8 cellular contexts compared by ENCODE assay signal in genomic region chr3:170128259-170128976, GRCh38. TPM values are rescaled to one million over a fixed set of nuclear protein-coding genes. Genes with fewer than 3 reads are reported as not detected.
DNase-seq lines count a peak whose midpoint lies in the region; ATAC-seq, FAIRE-seq and TF ChIP-seq lines count a peak whose summit lies in the region.

No MANE protein-coding gene starts in this region.

- peaks cover 15% of the 10 kb centered on the region for H3K4me1 Mint-ChIP-seq in activated CD4-positive, alpha-beta T cell treated with anti-CD3 and anti-CD28 coated beads, Interleukin-2, amount 10 ng/mL, durations not matched to agents 24 days and 14 days

- no peaks in the 10 kb centered on the region for H4K20me1 ChIP-seq in HepG2 (ENCODE audit: insufficient read depth, low read length)

- peak overlapping the region; percentile 64 for H3K27ac Mint-ChIP-seq in activated CD4-positive, alpha-beta T cell treated with anti-CD3 and anti-CD28 coated beads, Interleukin-2, amount 10 ng/mL, durations not matched to agents 24 days and 14 days

- no peak overlapping the region for H3K27ac ChIP-seq in HepG2 (ENCODE audit: extremely low read length, insufficient read depth, low read length)

- POLR2A ChIA-PET in HepG2 (lab: Yijun Ruan, JAX): no interaction called here

- no peaks in the 10 kb centered on the region for H3K27me3 ChIP-seq in HepG2 (ENCODE audit: control insufficient read depth in 1 of 2, insufficient read depth in 2 of 2, low read length in 2 of 2)

- H3K4me3 ChIP-seq in HepG2 (replicated peaks in 1 of 3; ENCODE audit: insufficient read depth in 1 of 3, low read depth in 2 of 3, low read length in 3 of 3): no peak overlapping the region

- intact Hi-C loops in activated CD4-positive, alpha-beta T cell treated with anti-CD3 and anti-CD28 coated beads, Interleukin-2, amount 10 ng/mL, durations not matched to agents 24 days and 14 days (cut with micrococcal nuclease): no loop called here
- intact Hi-C loops in HepG2 (cut with micrococcal nuclease; ENCODE audit: unreplicated experiment): no loop called here

- no peak for TF ChIP-seq RAD21 in HepG2 (CRISPR knock-in tag; IDR thresholded peaks at IDR 0.05)

- peaks cover 9 to 45% of the 10 kb centered on the region in 2 experiments for H3K36me3 ChIP-seq in HepG2 (replicated peaks in 1 of 2; ENCODE audit: control insufficient read depth in 1 of 2, insufficient read depth in 2 of 2, low read length in 2 of 2)

- TF ChIP-seq EP300 in HepG2 (IDR thresholded peaks at IDR 0.05; ENCODE audit: low read depth in 2 of 2, low read length in 2 of 2) (no peak), HepG2 (CRISPR knock-in tag; IDR thresholded peaks at IDR 0.05; ENCODE audit: borderline replicate concordance) (no peak)

- H3K27me3 Mint-ChIP-seq in activated CD4-positive, alpha-beta T cell treated with anti-CD3 and anti-CD28 coated beads, Interleukin-2, amount 10 ng/mL, durations not matched to agents 24 days and 14 days: no peaks in the 10 kb centered on the region

- no peak overlapping the region for H2AFZ ChIP-seq in HepG2 (ENCODE audit: low read length)

- H3K4me3 Mint-ChIP-seq in activated CD4-positive, alpha-beta T cell treated with anti-CD3 and anti-CD28 coated beads, Interleukin-2, amount 10 ng/mL, durations not matched to agents 24 days and 14 days: peak overlapping the region; percentile 11

- no peak for TF ChIP-seq POLR2A in HepG2 (IDR thresholded peaks at IDR 0.05; ENCODE audit: insufficient read depth in 1 of 2, low read depth in 2 of 2, low read length in 2 of 2)

- H3K9me3 ChIP-seq in HepG2 (ENCODE audit: low read length): no peaks in the 10 kb centered on the region

- ATAC-seq in HG02870 (IDR thresholded peaks at IDR 0.05; ENCODE audit: unreplicated experiment): peak; percentile 84
- no peak; the same call in 2 of the 3 replicates for ATAC-seq in HepG2

- TF ChIP-seq CTCF in HepG2 (CRISPR knock-in tag; IDR thresholded peaks at IDR 0.05): no peak

- no peaks in the 10 kb centered on the region for H3K79me2 ChIP-seq in HepG2 (ENCODE audit: insufficient read depth, low read length)

- no TSS peak for BruUV-seq in HepG2 (replicated peaks; lab: Mats Ljungman, UMichigan)

- peak; percentile 80 for DNase-seq in activated CD4-positive, alpha-beta T cell treated with anti-CD3 and anti-CD28 coated beads, Interleukin-2, amount 10 ng/mL, durations not matched to agents 24 days and 14 days
- DNase-seq in activated CD4-positive, alpha-beta T cell treated with anti-CD3 and anti-CD28 coated beads for 1 hour: no peak
- DNase-seq in NCI-H82 (lab: John Stamatoyannopoulos, UW) (peak; percentile 61), HepG2 (ENCODE audit: low spot score) (no peak), NCI-H187 treated with DMSO at 0.1 percent for 48 hours (lab: John Stamatoyannopoulos, UW) (no peak), retina (no peak)
- no peak for DNase-seq in stimulated activated CD4-positive, alpha-beta T cell treated with anti-CD3 and anti-CD28 coated beads, Interleukin-2, amount 100 ng/mL, for 24 hours

- WGBS in HepG2 (ENCODE audit: low lambda C conversion rate): 97% methylated on average over 4 of the region's 4 CpGs

- no peaks in the 10 kb centered on the region for H3K4me1 ChIP-seq in HepG2 (ENCODE audit: insufficient read depth, low read length)

- H3K9me3 Mint-ChIP-seq in activated CD4-positive, alpha-beta T cell treated with anti-CD3 and anti-CD28 coated beads, Interleukin-2, amount 10 ng/mL, durations not matched to agents 24 days and 14 days: peaks cover 3% of the 10 kb centered on the region

- no peak overlapping the region for H3K9ac ChIP-seq in HepG2 (ENCODE audit: insufficient read depth, low read depth, low read length)

- peaks cover 44% of the 10 kb centered on the region for H3K36me3 Mint-ChIP-seq in activated CD4-positive, alpha-beta T cell treated with anti-CD3 and anti-CD28 coated beads, Interleukin-2, amount 10 ng/mL, durations not matched to agents 24 days and 14 days (ENCODE audit: low read depth)

- FAIRE-seq in HepG2 (lab: Jason Lieb, UNC): no peak

- CTCF ChIA-PET in HepG2 (lab: Yijun Ruan, JAX; ENCODE audit: low intra/inter-chr PET ratio, low total read pairs): no interaction called here

- H3K4me2 ChIP-seq in HepG2 (ENCODE audit: low read depth, low read length): no peak overlapping the region

- in situ Hi-C loops in HepG2 (cut with HindIII; ENCODE audit: extremely low pct_ligation_motif_present, low pct_unique_long_range_greater_than_20kb): no loop called here

TF ChIP-seq in HepG2, 621 proteins besides CTCF, POLR2A, EP300 and RAD21:
- TF ChIP-seq MAFK (conservative IDR thresholded peaks at IDR 0.05 in 1 of 2, IDR thresholded peaks at IDR 0.05 in 1 of 2; ENCODE audit: low read length in 2 of 2) (peak in 1 of 2 experiments; percentile 41; a peak in 2 of 4 replicates), CBX2 (IDR thresholded peaks at IDR 0.05; ENCODE audit: low read depth, low read length) (no peak), CBX2 (CRISPR knock-in tag; IDR thresholded peaks at IDR 0.05; ENCODE audit: low read depth) (no peak), ZNF317 (CRISPR knock-in tag; IDR thresholded peaks at IDR 0.05) (no peak), RAD51 (IDR thresholded peaks at IDR 0.05; ENCODE audit: borderline replicate concordance) (no peak), ZNF331 (CRISPR knock-in tag; IDR thresholded peaks at IDR 0.05) (no peak), NBN (conservative IDR thresholded peaks at IDR 0.05) (no peak), SOX6 (IDR thresholded peaks at IDR 0.05) (no peak), SOX6 (CRISPR knock-in tag; IDR thresholded peaks at IDR 0.05) (no peak), HES4 (CRISPR knock-in tag; IDR thresholded peaks at IDR 0.05; ENCODE audit: borderline replicate concordance) (no peak), CEBPG (CRISPR knock-in tag; IDR thresholded peaks at IDR 0.05) (no peak), MAFF (IDR thresholded peaks at IDR 0.05; ENCODE audit: low read depth, low read length) (0 out of 2 replicates have a peak, but pooled peaks have one; percentile 27)

RNA-seq across cellular contexts. Expression of gene PHC3, which starts 53.1 kb away (rescaled TPM):
- 54.7 and 56.4 TPM in 2 replicates for total RNA-seq in activated CD4-positive, alpha-beta T cell treated with anti-CD3 and anti-CD28 coated beads, Interleukin-2, amount 10 ng/mL, durations not matched to agents 24 days and 14 days
- total RNA-seq in HepG2 (2016; rRNA removed; fragmentation: Illumina TruSeq; extraction: Trizol): 16.5 and 24.1 TPM in 2 replicates
- total RNA-seq in HepG2 (2016; cell fraction: cytosol; rRNA removed; fragmentation: Illumina TruSeq; extraction: Trizol; ENCODE audit: low read depth): 83.1 and 87.8 TPM in 2 replicates
- 15.1 and 19.9 TPM in 2 replicates for total RNA-seq in HepG2 (2016; cell fraction: insoluble cytoplasmic fraction; rRNA removed; fragmentation: Illumina TruSeq; extraction: Trizol)
- 17.9 and 22.5 TPM in 2 replicates for total RNA-seq in HepG2 (2016; cell fraction: membrane; rRNA removed; fragmentation: Illumina TruSeq; extraction: Trizol)
- 45.6 and 47.3 TPM in 2 replicates for total RNA-seq in HepG2 (2016; cell fraction: nucleus; rRNA removed; fragmentation: Illumina TruSeq; extraction: Trizol)
- 42.9 and 49.0 TPM in 2 replicates for polyA plus RNA-seq in HepG2 (2011; rRNA removed)
- polyA plus RNA-seq in HepG2 (2011; cell fraction: cytosol; rRNA removed): 18.5 and 21.7 TPM in 2 replicates
- polyA plus RNA-seq in HepG2 (2011; cell fraction: nucleus; rRNA removed): 64.0 and 65.6 TPM in 2 replicates
- polyA plus RNA-seq in HepG2 (2012): 12.8 and 14.1 TPM in 2 replicates
- polyA plus RNA-seq in HepG2 (2016; cell fraction: cytosol; fragmentation: Illumina TruSeq; extraction: Trizol; ENCODE audit: low read depth): 0.53 and 0.69 TPM in 2 replicates
- polyA plus RNA-seq in HepG2 (2016; cell fraction: insoluble cytoplasmic fraction; fragmentation: Illumina TruSeq; extraction: Trizol; ENCODE audit: low read depth): 6.1 and 6.6 TPM in 2 replicates
- 0.78 TPM in 2 replicates for polyA plus RNA-seq in HepG2 (2016; cell fraction: membrane; fragmentation: Illumina TruSeq; extraction: Trizol; ENCODE audit: low read depth)
- 21.1 and 24.6 TPM in 2 replicates for polyA plus RNA-seq in HepG2 (2016; cell fraction: nucleus; fragmentation: Illumina TruSeq; extraction: Trizol; ENCODE audit: insufficient read depth, low read depth)
- 193 and 376 TPM in 2 replicates for polyA minus RNA-seq in HepG2 (2011; rRNA and poly(A)+ RNA removed; ENCODE audit: low replicate concordance)
- polyA minus RNA-seq in HepG2 (2011; cell fraction: cytosol; rRNA and poly(A)+ RNA removed): 15.6 and 17.5 TPM in 2 replicates
- polyA minus RNA-seq in HepG2 (2011; cell fraction: nucleus; rRNA and poly(A)+ RNA removed): 86.4 and 113 TPM in 2 replicates

Comparison
In these comparisons a context has a peak if more than half of its experiments do, and no peak if none do; other contexts are left out.
1. DNase-seq: peak in activated CD4-positive, alpha-beta T cell treated with anti-CD3 and anti-CD28 coated beads, Interleukin-2, amount 10 ng/mL, durations not matched to agents 24 days and 14 days (single experiment) and NCI-H82 (single experiment); none in activated CD4-positive, alpha-beta T cell treated with anti-CD3 and anti-CD28 coated beads for 1 hour (single experiment), HepG2 (single experiment), NCI-H187 treated with DMSO at 0.1 percent for 48 hours (single experiment), stimulated activated CD4-positive, alpha-beta T cell treated with anti-CD3 and anti-CD28 coated beads, Interleukin-2, amount 100 ng/mL, for 24 hours (0 of 2) and retina (single experiment).